21 cellular contexts compared by ENCODE assay signal in genomic region chr1:19014765-19015164, GRCh38.
"Had no signal": no experiment of that assay in that cellular context is flagged by ENCODE, and none has a peak within 500 bp of the region (broad histone marks: within the 10 kb centered on the region; RNA-seq: fewer than 3 reads in every experiment).

No MANE protein-coding gene starts in this region.

- H3K9me3 Mint-ChIP-seq: activated naive CD8-positive, alpha-beta T cell treated with anti-CD3 and anti-CD28 coated beads for 36 hours; effector memory CD8-positive, alpha-beta T cell; T-cell had no signal

- H3K27ac ChIP-seq: cardiac muscle cell, foreskin keratinocyte, lower lobe of right lung, testis, upper lobe of right lung had no signal

- H3K4me3 ChIP-seq: cardiac muscle cell, hepatocyte, lower lobe of right lung, testis, upper lobe of right lung had no signal

- H3K4me1 ChIP-seq: testis had no signal

- H3K27ac Mint-ChIP-seq: activated CD8-positive, alpha-beta T cell treated with anti-CD3 and anti-CD28 coated beads, Interleukin-2, amount 10 ng/mL, durations not matched to agents 7 days and 5 days; activated naive CD8-positive, alpha-beta T cell treated with anti-CD3 and anti-CD28 coated beads for 36 hours; activated T-helper 17 cell treated with anti-CD3 and anti-CD28 coated beads, Interleukin-2, amount 50 U/mL, for 72 hours; effector memory CD8-positive, alpha-beta T cell; nephron progenitor cell; T-cell had no signal

- H3K36me3 Mint-ChIP-seq: activated naive CD8-positive, alpha-beta T cell treated with anti-CD3 and anti-CD28 coated beads for 36 hours; T-cell had no signal

- H3K27me3 ChIP-seq: cardiac muscle cell, foreskin keratinocyte, hepatocyte, testis had no signal

- H3K9me3 ChIP-seq: lower lobe of right lung, testis, upper lobe of right lung had no signal

- H3K4me2 ChIP-seq: hepatocyte had no signal

- ATAC-seq: activated CD8-positive, alpha-beta T cell treated with anti-CD3 and anti-CD28 coated beads, Interleukin-2, amount 10 ng/mL, durations not matched to agents 7 days and 5 days; activated T-helper 17 cell treated with anti-CD3 and anti-CD28 coated beads, Interleukin-2, amount 50 U/mL, for 72 hours; effector memory CD8-positive, alpha-beta T cell; foreskin keratinocyte; lower lobe of right lung; T-cell; upper lobe of right lung had no signal

- DNase-seq: activated CD4-positive, alpha-beta T cell treated with anti-CD3 and anti-CD28 coated beads, Interleukin-2, amount 10 ng/mL, durations not matched to agents 7 days and 5 days; activated CD8-positive, alpha-beta T cell treated with anti-CD3 and anti-CD28 coated beads, Interleukin-2, amount 10 ng/mL, durations not matched to agents 7 days and 5 days; activated naive CD4-positive, alpha-beta T cell; activated naive CD8-positive, alpha-beta T cell treated with anti-CD3 and anti-CD28 coated beads for 36 hours; amniotic stem cell; effector memory CD8-positive, alpha-beta T cell; foreskin keratinocyte; left colon; lower lobe of right lung; midbrain; nephron progenitor cell; small intestine; stimulated activated CD4-positive, alpha-beta T cell treated with anti-CD3 and anti-CD28 coated beads, Interleukin-15, amount 100 ng/mL, for 24 hours; stimulated activated CD4-positive, alpha-beta T cell treated with anti-CD3 and anti-CD28 coated beads, Interleukin-2, amount 100 ng/mL, for 48 hours; T-cell; T1000; testis; upper lobe of right lung had no signal

- H3K4me3 Mint-ChIP-seq: activated CD4-positive, alpha-beta T cell treated with anti-CD3 and anti-CD28 coated beads, Interleukin-2, amount 10 ng/mL, durations not matched to agents 7 days and 5 days; activated CD8-positive, alpha-beta T cell treated with anti-CD3 and anti-CD28 coated beads, Interleukin-2, amount 10 ng/mL, durations not matched to agents 7 days and 5 days; activated naive CD8-positive, alpha-beta T cell treated with anti-CD3 and anti-CD28 coated beads for 36 hours; activated T-helper 17 cell treated with anti-CD3 and anti-CD28 coated beads, Interleukin-2, amount 50 U/mL, for 72 hours; effector memory CD8-positive, alpha-beta T cell; nephron progenitor cell; T-cell had no signal

- H3K27me3 Mint-ChIP-seq: activated naive CD8-positive, alpha-beta T cell treated with anti-CD3 and anti-CD28 coated beads for 36 hours had no signal

- H3K36me3 ChIP-seq: cardiac muscle cell, lower lobe of right lung, upper lobe of right lung had no signal
